Comparison of ENCODE assay signal across 22 cellular contexts in the genomic region with DNA sequence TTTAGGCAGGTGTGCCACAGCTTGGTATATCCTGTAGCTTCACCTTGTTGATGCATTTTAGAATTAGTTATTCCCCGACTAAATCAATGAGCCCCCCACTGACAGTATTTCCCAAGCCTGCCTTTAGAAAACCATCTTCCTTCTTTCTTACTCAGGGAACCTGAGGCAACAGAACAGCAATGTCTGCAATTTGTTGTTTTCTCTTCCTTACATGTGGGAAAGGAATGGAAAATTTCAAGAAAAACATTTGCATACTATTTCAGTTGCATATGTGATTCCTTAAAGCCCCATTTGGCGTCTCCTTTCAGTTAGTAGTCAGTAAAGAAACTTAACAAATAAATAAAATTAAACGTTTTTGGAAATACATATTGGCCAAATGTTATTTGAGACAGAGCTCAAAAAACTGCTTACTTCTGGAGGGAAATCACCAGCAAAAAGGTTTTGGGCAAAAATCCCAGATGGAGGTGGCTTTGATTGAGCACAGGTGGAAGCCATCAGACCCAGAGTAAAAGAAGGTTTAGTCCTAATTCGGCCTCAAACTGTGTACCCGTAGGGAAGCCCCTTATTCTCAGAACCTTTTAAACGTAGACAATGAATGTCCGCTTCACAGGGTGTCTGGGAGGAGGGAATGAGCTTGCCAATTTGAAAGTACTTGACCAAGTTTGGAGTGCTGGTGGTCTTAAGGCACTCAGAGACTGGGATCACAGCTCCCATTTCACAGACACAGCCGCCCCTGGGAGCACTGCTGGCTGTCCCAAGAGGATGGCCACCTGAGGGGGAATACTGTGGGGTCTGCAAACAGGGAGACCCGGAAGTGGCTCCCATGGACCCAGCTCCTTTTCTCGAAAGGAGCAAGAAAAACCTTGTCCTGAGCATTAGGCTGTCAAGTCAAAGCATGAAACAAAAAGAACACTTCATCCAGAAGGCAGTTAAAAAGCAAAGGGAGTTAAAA. TPM values are rescaled to one million over a fixed set of nuclear protein-coding genes. Genes with fewer than 3 reads are reported as not detected.
DNase-seq lines count a peak whose midpoint lies in the region; ATAC-seq, FAIRE-seq and TF ChIP-seq lines count a peak whose summit lies in the region.
"Had no signal": no experiment of that assay in that cellular context is flagged by ENCODE, and none has a peak within 500 bp of the region (broad histone marks: within the 10 kb centered on the region; RNA-seq: fewer than 3 reads in every experiment).

No MANE protein-coding gene starts in this region.

- FAIRE-seq in endothelial cell of umbilical vein (lab: Jason Lieb, UNC), result no peak
- FAIRE-seq: HepG2 had no signal

- no peak for TF ChIP-seq RAD21 in neural cell (conservative IDR thresholded peaks at IDR 0.05)

- H3K27me3 ChIP-seq in H7 (ENCODE audit: control insufficient read depth, insufficient read depth, low read length) (peaks cover 45% of the 10 kb centered on the region), HUES64 (ENCODE audit: insufficient read depth, low read length) (peaks cover 70% of the 10 kb centered on the region), endothelial cell of umbilical vein (ENCODE audit: control insufficient read depth in 2 of 2, insufficient read depth in 2 of 2, low read length in 2 of 2) (peaks cover 72 to 78% of the 10 kb centered on the region in 2 experiments), neural cell (ENCODE audit: insufficient read depth, low read depth, low read length) (peaks cover 84% of the 10 kb centered on the region), HAP-1 (ENCODE audit: low read depth) (no peaks in the 10 kb centered on the region)

- POLR2A ChIA-PET in endothelial cell of umbilical vein (lab: Charles Lee), result interaction anchor here (0.8 kb wide), 1 partner anchor 307 kb away, joined by 3 read pairs; no protein-coding TSS in a partner anchor

- TF ChIP-seq CTCF in endothelial cell of umbilical vein (IDR thresholded peaks at IDR 0.05; ENCODE audit: extremely low read depth in 1 of 2, insufficient read depth in 1 of 2, low read depth in 1 of 2, low read length in 2 of 2) (no peak), neural cell (IDR thresholded peaks at IDR 0.05; ENCODE audit: poor library complexity, severe bottlenecking) (no peak)

- DNase-seq in H7, result peak; percentile 70
- DNase-seq in endothelial cell of umbilical vein (ENCODE audit: low read depth, low spot score), result no peak
- no peak for DNase-seq in HAP-1 (ENCODE audit: low spot score in 2 of 2)
- DNase-seq in effector CD4-positive, alpha-beta T cell, result no peak
- no peak for DNase-seq in NCI-H2171 (lab: John Stamatoyannopoulos, UW)
- DNase-seq: CD4-positive, CD25-positive, alpha-beta regulatory T cell; EL; KBM-7; MM.1S; NCI-H1048; NCI-H1417 treated with DMSO at 0.1 percent for 48 hours; NCI-H1930; NCI-H345; NCI-H524; NCI-H82 had no signal

- H3K4me1 ChIP-seq in HUES64 (ENCODE audit: insufficient read depth, low read length), result peaks cover 64% of the 10 kb centered on the region
- H3K4me1 ChIP-seq in endothelial cell of umbilical vein (ENCODE audit: control insufficient read depth, extremely low read depth, insufficient read depth, low read length), result peaks cover 4% of the 10 kb centered on the region
- peaks cover 8% of the 10 kb centered on the region for H3K4me1 ChIP-seq in HAP-1
- H3K4me1 ChIP-seq: SJSA1 had no signal

- intact Hi-C loops in endothelial cell of umbilical vein (cut with micrococcal nuclease), result no loop called here

- H3K79me2 ChIP-seq in endothelial cell of umbilical vein (ENCODE audit: control insufficient read depth, insufficient read depth, low read length) (no peaks in the 10 kb centered on the region), neural cell (replicated peaks; ENCODE audit: insufficient read depth, low read length) (no peaks in the 10 kb centered on the region)

- no peaks in the 10 kb centered on the region for H3K36me3 ChIP-seq in H7 (replicated peaks; ENCODE audit: control insufficient read depth, insufficient read depth, low read length)
- no peaks in the 10 kb centered on the region for H3K36me3 ChIP-seq in HUES64 (ENCODE audit: insufficient read depth, low read length)
- no peaks in the 10 kb centered on the region for H3K36me3 ChIP-seq in endothelial cell of umbilical vein (ENCODE audit: control insufficient read depth in 2 of 2, extremely low read depth in 1 of 2, insufficient read depth in 2 of 2, low read length in 2 of 2)
- no peaks in the 10 kb centered on the region for H3K36me3 ChIP-seq in neural cell (ENCODE audit: insufficient read depth, low read length)
- H3K36me3 ChIP-seq in HAP-1 (replicated peaks), result no peaks in the 10 kb centered on the region
- H3K36me3 ChIP-seq: SJSA1 had no signal

- dilution Hi-C loops in endothelial cell of umbilical vein (cut with MboI; ENCODE audit: extremely low pct_ligation_motif_present, low sequenced_read_pairs), result no loop called here

- no peak for ATAC-seq in GM21390 (IDR thresholded peaks at IDR 0.05; ENCODE audit: unreplicated experiment)
- ATAC-seq: HCT116, HepG2, Right ventricle myocardium inferior had no signal

- no peaks in the 10 kb centered on the region for H3K9me2 ChIP-seq in neural cell (ENCODE audit: insufficient read depth, low read length)

- H4K20me1 ChIP-seq in endothelial cell of umbilical vein (replicated peaks; ENCODE audit: control insufficient read depth, extremely low read depth, insufficient read depth, low read length) (no peaks in the 10 kb centered on the region), neural cell (ENCODE audit: insufficient read depth) (no peaks in the 10 kb centered on the region)

- peak overlapping the region; percentile 85; the same call in 1 of the 2 replicates for H3K27ac ChIP-seq in HUES64 (ENCODE audit: low read depth, low read length)
- no peak overlapping the region for H3K27ac ChIP-seq in endothelial cell of umbilical vein (ENCODE audit: insufficient read depth, low read depth, low read length)
- H3K27ac ChIP-seq in neural cell (ENCODE audit: low read length), result no peak overlapping the region
- H3K27ac ChIP-seq: SJSA1 had no signal

- no peaks in the 10 kb centered on the region for H3K9me1 ChIP-seq in endothelial cell of umbilical vein (replicated peaks; ENCODE audit: control insufficient read depth, extremely low read depth, insufficient read depth, low read length)

- H3K9me3 ChIP-seq in HUES64 (ENCODE audit: insufficient read depth, low read depth, low read length) (no peaks in the 10 kb centered on the region), endothelial cell of umbilical vein (replicated peaks; ENCODE audit: control insufficient read depth, insufficient read depth, low read length) (no peaks in the 10 kb centered on the region), neural cell (ENCODE audit: low read length) (no peaks in the 10 kb centered on the region), HAP-1 (no peaks in the 10 kb centered on the region)

- BruUV-seq in endothelial cell of umbilical vein (replicated peaks; lab: Mats Ljungman, UMichigan), result no TSS peak

- H3K4me3 ChIP-seq in H7 (ENCODE audit: insufficient read depth, low read depth, low read length) (no peak overlapping the region), HUES64 (ENCODE audit: low read length) (peak overlapping the region; percentile 39; the same call in 1 of the 2 replicates), endothelial cell of umbilical vein (replicated peaks in 1 of 3; ENCODE audit: insufficient read depth in 1 of 3, low read depth in 1 of 3, low read length in 3 of 3) (no peak overlapping the region), neural cell (ENCODE audit: low read length) (no peak overlapping the region), HAP-1 (no peak overlapping the region)
- H3K4me3 ChIP-seq: SJSA1 had no signal

- H2AFZ ChIP-seq in endothelial cell of umbilical vein (ENCODE audit: low read depth, low read length), result no peak overlapping the region
- H2AFZ ChIP-seq in neural cell (ENCODE audit: low read depth, low read length), result no peak overlapping the region

- CTCF ChIA-PET in endothelial cell of umbilical vein (lab: Charles Lee), result interaction anchor here (0.8 to 3.1 kb wide), 3 partner anchors 10 to 239 kb away, joined by 3 to 9 read pairs (median 4); no protein-coding TSS in a partner anchor

- TF ChIP-seq EP300 in neural cell (conservative IDR thresholded peaks at IDR 0.05; ENCODE audit: poor library complexity, severe bottlenecking), result no peak

- TF ChIP-seq POLR2A in endothelial cell of umbilical vein (IDR thresholded peaks at IDR 0.05; ENCODE audit: low read depth, low read length), result no peak

- H3K9ac ChIP-seq in HUES64 (ENCODE audit: low read depth, low read length), result no peak overlapping the region
- H3K9ac ChIP-seq in endothelial cell of umbilical vein (replicated peaks; ENCODE audit: extremely low read depth, insufficient read depth, low read length), result no peak overlapping the region
- H3K9ac ChIP-seq in neural cell (ENCODE audit: low read length), result no peak overlapping the region

- in situ Hi-C loops in HAP-1 (cut with MboI; ENCODE audit: low sequenced_read_pairs), result no loop called here

- H3F3A ChIP-seq in neural cell (ENCODE audit: insufficient read depth, low read length, poor library complexity, severe bottlenecking), result no peaks in the 10 kb centered on the region

- 4% methylated on average over 9 of the region's 10 CpGs for WGBS in HUES64

- H3K4me2 ChIP-seq in endothelial cell of umbilical vein (ENCODE audit: insufficient read depth, low read length) (no peak overlapping the region), neural cell (ENCODE audit: low read length) (no peak overlapping the region)

TF ChIP-seq in endothelial cell of umbilical vein, 7 proteins besides CTCF, POLR2A, EP300 and RAD21:
- TF ChIP-seq POLR2AphosphoS5 (IDR thresholded peaks at IDR 0.05; ENCODE audit: insufficient read depth, low read depth, low read length) (no peak), EZH2 (IDR thresholded peaks at IDR 0.05; ENCODE audit: borderline replicate concordance, low read depth, low read length, severe bottlenecking) (peak; percentile 25)

TF ChIP-seq in neural cell, 6 proteins besides CTCF, POLR2A, EP300 and RAD21:
- TF ChIP-seq TAF1 (IDR thresholded peaks at IDR 0.05; ENCODE audit: low read depth) (no peak), POLR2AphosphoS5 (IDR thresholded peaks at IDR 0.05) (peak; percentile 13)

RNA-seq across cellular contexts. Expression of gene LHX4, which starts 9.4 kb away (rescaled TPM):
- 1.1 and 2.7 TPM in 2 replicates for total RNA-seq in H7 (2014; rRNA removed; shearing (Covaris generic))
- polyA plus RNA-seq in HUES64 (2013, experiment 1 of 2), result 0.90 TPM
- 1.1 TPM for polyA plus RNA-seq in HUES64 (2013, experiment 2 of 2)
- total RNA-seq in endothelial cell of umbilical vein, result not detected in 2 replicates
- polyA plus RNA-seq in endothelial cell of umbilical vein (not detected in 2 replicates), neural cell (not detected in 2 replicates)
- 0.01 TPM in 1 of 2 replicates, not detected in the other for polyA plus RNA-seq in endothelial cell of umbilical vein (2011; cell fraction: cytosol; rRNA removed)
- 0.03 and 0.10 TPM in 2 replicates for polyA plus RNA-seq in endothelial cell of umbilical vein (2011; cell fraction: nucleus; rRNA removed)
- polyA plus RNA-seq in endothelial cell of umbilical vein (2012), result 0.60 and 1.3 TPM in 2 replicates
- polyA minus RNA-seq in endothelial cell of umbilical vein (not detected in 2 replicates), neural cell (not detected in 2 replicates)
- polyA minus RNA-seq in endothelial cell of umbilical vein (2011; cell fraction: cytosol; rRNA and poly(A)+ RNA removed), result 1.2 TPM
- polyA minus RNA-seq in endothelial cell of umbilical vein (2011; cell fraction: nucleus; rRNA and poly(A)+ RNA removed), result not detected in 2 replicates
- total RNA-seq: CD4-positive, CD25-positive, alpha-beta regulatory T cell; Right ventricle myocardium inferior had no signal
